21 cellular contexts compared by ENCODE assay signal in genomic region chr10:127082651-127083050, GRCh38.
A peak's percentile ranks its signal among the peaks of the same experiment; 100 is the strongest.
DNase-seq lines count a peak whose midpoint lies in the region; ATAC-seq and TF ChIP-seq lines count a peak whose summit lies in the region.
"Had no signal": no experiment of that assay in that cellular context is flagged by ENCODE, and none has a peak within 500 bp of the region (broad histone marks: within the 10 kb centered on the region; RNA-seq: fewer than 3 reads in every experiment).

No MANE protein-coding gene starts in this region.

- CTCF ChIA-PET in Caco-2 (lab: Charles Lee), result no interaction called here

- peak; percentile 6 for ATAC-seq in omental fat pad (ENCODE audit: low FRiP score)
- ATAC-seq: A549; CD8-positive, alpha-beta T cell; GM12878 had no signal

- H3K4me1 Mint-ChIP-seq in Caco-2 (ENCODE audit: low read depth, unreplicated experiment), result no peaks in the 10 kb centered on the region
- H3K4me1 Mint-ChIP-seq in endothelial cell (ENCODE audit: unreplicated experiment), result peaks cover 44% of the 10 kb centered on the region
- H3K4me1 Mint-ChIP-seq: B cell had no signal

- POLR2A ChIA-PET in Caco-2 (lab: Charles Lee), result no interaction called here

- H3K27me3 ChIP-seq in Caco-2 (replicated peaks; ENCODE audit: control insufficient read depth, insufficient read depth, low read length), result no peaks in the 10 kb centered on the region
- H3K27me3 ChIP-seq: BLaER1 treated with 17β-estradiol and CSF1 and Interleukin-3, amounts not matched to agents 10 nM and 100 nM had no signal

- H3K4me3 ChIP-seq in Caco-2 (ENCODE audit: low read depth, low read length), result no peak overlapping the region
- H3K4me3 ChIP-seq: A549; BLaER1 treated with 17β-estradiol and CSF1 and Interleukin-3, amounts not matched to agents 10 nM and 100 nM; GM12878 had no signal

- no peaks in the 10 kb centered on the region for H3K9me3 ChIP-seq in Caco-2
- H3K9me3 ChIP-seq: A549 had no signal

- H3K4me1 ChIP-seq in Caco-2, result no peaks in the 10 kb centered on the region
- H3K4me1 ChIP-seq: A549 had no signal

- intact Hi-C loops in Caco-2 (cut with micrococcal nuclease; ENCODE audit: unreplicated experiment), result no loop called here

- H3K27ac Mint-ChIP-seq in Caco-2 (ENCODE audit: unreplicated experiment), result peak overlapping the region; percentile 43
- peak overlapping the region; percentile 98 for H3K27ac Mint-ChIP-seq in endothelial cell (ENCODE audit: unreplicated experiment)
- H3K27ac Mint-ChIP-seq: B cell; CD4-positive, alpha-beta T cell; CD8-positive, alpha-beta T cell had no signal

- H3K4me3 Mint-ChIP-seq in Caco-2 (ENCODE audit: unreplicated experiment) (no peak overlapping the region), endothelial cell (ENCODE audit: unreplicated experiment) (peak overlapping the region; percentile 14)
- H3K4me3 Mint-ChIP-seq: B cell; CD4-positive, alpha-beta T cell; CD8-positive, alpha-beta T cell had no signal

- DNase-seq in Caco-2, result no peak
- DNase-seq in endothelial cell (ENCODE audit: low spot score), result no peak
- DNase-seq in omental fat pad (ENCODE audit: low spot score), result no peak
- DNase-seq in ureter (ENCODE audit: low spot score), result peak; percentile 7
- no peak for DNase-seq in activated naive CD4-positive, alpha-beta T cell treated with Interleukin-2 at 50 U/mL for 16 hours
- no peak for DNase-seq in SIG-M5 (lab: John Stamatoyannopoulos, UW)
- no peak for DNase-seq in HPDE6-E6E7 (ENCODE audit: extremely low spot score)
- DNase-seq: AML-193; CD4-positive, alpha-beta T cell; CD8-positive, alpha-beta T cell; DMS 273 treated with DMSO at 0.1 percent for 48 hours; DMS153; DMS53; DMS79; DND-41; EL; GDM1 had no signal

- H3K27me3 Mint-ChIP-seq in Caco-2 (ENCODE audit: insufficient read depth, unreplicated experiment) (no peaks in the 10 kb centered on the region), endothelial cell (ENCODE audit: unreplicated experiment) (peaks cover 2% of the 10 kb centered on the region)
- H3K27me3 Mint-ChIP-seq: B cell; CD4-positive, alpha-beta T cell had no signal

- H3K36me3 ChIP-seq in Caco-2 (ENCODE audit: control insufficient read depth, insufficient read depth, low read length), result peaks cover under 1% of the 10 kb centered on the region
- H3K36me3 ChIP-seq: BLaER1 treated with 17β-estradiol and CSF1 and Interleukin-3, amounts not matched to agents 10 nM and 100 nM had no signal

- H3K36me3 Mint-ChIP-seq in Caco-2 (ENCODE audit: insufficient read depth, unreplicated experiment) (peaks cover 24% of the 10 kb centered on the region), endothelial cell (ENCODE audit: low read depth, unreplicated experiment) (peaks cover 31% of the 10 kb centered on the region)
- H3K36me3 Mint-ChIP-seq: CD8-positive, alpha-beta T cell had no signal

- BruUV-seq in Caco-2 (replicated peaks; lab: Mats Ljungman, UMichigan), result no TSS peak

- peaks cover 9% of the 10 kb centered on the region for H3K9me3 Mint-ChIP-seq in Caco-2 (ENCODE audit: unreplicated experiment)
- no peaks in the 10 kb centered on the region for H3K9me3 Mint-ChIP-seq in endothelial cell (ENCODE audit: unreplicated experiment)
- H3K9me3 Mint-ChIP-seq: CD8-positive, alpha-beta T cell had no signal

- TF ChIP-seq CTCF in Caco-2 (IDR thresholded peaks at IDR 0.05; ENCODE audit: insufficient read depth in 1 of 2, low read depth in 1 of 2, low read length in 1 of 2, severe bottlenecking in 1 of 2, unreplicated experiment in 1 of 2) (no peak), endothelial cell (IDR thresholded peaks at IDR 0.05; ENCODE audit: unreplicated experiment) (no peak), omental fat pad (IDR thresholded peaks at IDR 0.05) (no peak)
